8 cellular contexts compared by ENCODE assay signal in the genomic region with DNA sequence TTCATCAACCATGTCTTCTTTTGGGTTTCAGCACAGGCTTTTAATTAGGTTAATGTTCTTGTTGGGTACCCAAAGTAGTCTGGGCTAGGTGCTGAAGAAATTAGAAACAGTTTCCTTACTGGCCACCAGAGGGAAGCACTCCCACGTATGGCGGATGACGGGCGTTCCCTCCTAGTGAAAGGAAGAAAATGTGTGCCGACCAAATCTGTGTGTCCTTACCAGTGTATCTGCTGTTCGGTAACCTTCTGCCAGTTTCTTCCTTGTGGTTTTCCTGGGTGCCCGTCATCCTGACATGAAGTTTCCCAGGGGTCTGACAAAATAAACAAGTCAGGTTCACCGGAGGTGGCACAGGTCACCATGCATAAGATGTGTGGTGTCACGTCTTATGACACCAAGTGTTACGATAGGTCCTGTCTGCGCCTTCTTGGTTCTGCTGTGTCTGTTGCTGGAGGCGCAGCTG. TPM values are rescaled to one million over a fixed set of nuclear protein-coding genes. Genes with fewer than 3 reads are reported as not detected.
A peak's percentile ranks its signal among the peaks of the same experiment; 100 is the strongest.
DNase-seq lines count a peak whose midpoint lies in the region; ATAC-seq and TF ChIP-seq lines count a peak whose summit lies in the region.

No MANE protein-coding gene starts in this region.

- no peak for TF ChIP-seq EP300 in gastroesophageal sphincter (IDR thresholded peaks at IDR 0.05)

- DNase-seq in NCI-H1417 (lab: John Stamatoyannopoulos, UW) (peak; percentile 27 to 64 (median 29)), NCI-H1417 treated with DMSO at 0.1 percent for 48 hours (lab: John Stamatoyannopoulos, UW) (no peak), Kasumi-1 (lab: John Stamatoyannopoulos, UW) (peak; percentile 78 to 92), SHP77 (lab: John Stamatoyannopoulos, UW) (peak; percentile 34 to 47), pons (ENCODE audit: low spot score) (peak; percentile 38), cerebellar nuclear complex (lab: John Stamatoyannopoulos, UW) (no peak)
- DNase-seq in activated T-helper 9 cell treated with anti-CD3 and anti-CD28 coated beads, Interleukin-2, amount 50 U/mL, for 16 hours (ENCODE audit: low read depth) = peak; percentile 27

- peak; percentile 59 to 80 (median 73) for TF ChIP-seq CTCF in gastroesophageal sphincter (IDR thresholded peaks at IDR 0.05)

- H3K4me3 ChIP-seq in gastroesophageal sphincter = no peak overlapping the region

- no peak for TF ChIP-seq POLR2A in gastroesophageal sphincter (IDR thresholded peaks at IDR 0.05)

- no peak overlapping the region for H3K27ac ChIP-seq in gastroesophageal sphincter

- peaks cover 0 to 7% (median 0%) of the 10 kb centered on the region in 3 donors for H3K4me1 ChIP-seq in gastroesophageal sphincter

- H3K36me3 ChIP-seq in gastroesophageal sphincter = peaks cover 0 to 95% of the 10 kb centered on the region in 2 donors

- no peaks in the 10 kb centered on the region for H3K9me3 ChIP-seq in gastroesophageal sphincter

- peak; percentile 74 for ATAC-seq in gastroesophageal sphincter

- no peaks in the 10 kb centered on the region for H3K27me3 ChIP-seq in gastroesophageal sphincter

- 0 to 29% methylated on average over 3 to 11 of the region's 12 CpGs for WGBS in gastroesophageal sphincter (ENCODE audit: low coverage in 1 of 2), 2 donors

RNA-seq across cellular contexts. Expression of a gene that starts 6.0 kb away (rescaled TPM):
- total RNA-seq in gastroesophageal sphincter = not detected

RNA-seq across cellular contexts. Expression of a gene that starts 45.0 kb away (rescaled TPM):
- 10 to 100 TPM in 1 of 4 donors, 1 to 10 TPM in 3; 6.2 to 10.4 (median 6.8) TPM for total RNA-seq in gastroesophageal sphincter

Comparison
In these comparisons a context has a peak if more than half of its experiments do, and no peak if none do; other contexts are left out.
1. DNase-seq: peak in NCI-H1417 (3 of 3), Kasumi-1 (2 of 2), SHP77 (2 of 2), activated T-helper 9 cell treated with anti-CD3 and anti-CD28 coated beads, Interleukin-2, amount 50 U/mL, for 16 hours (single experiment) and pons (single experiment); none in NCI-H1417 treated with DMSO at 0.1 percent for 48 hours (single experiment) and cerebellar nuclear complex (0 of 2).